8 cellular contexts compared by ENCODE assay signal in the genomic region with DNA sequence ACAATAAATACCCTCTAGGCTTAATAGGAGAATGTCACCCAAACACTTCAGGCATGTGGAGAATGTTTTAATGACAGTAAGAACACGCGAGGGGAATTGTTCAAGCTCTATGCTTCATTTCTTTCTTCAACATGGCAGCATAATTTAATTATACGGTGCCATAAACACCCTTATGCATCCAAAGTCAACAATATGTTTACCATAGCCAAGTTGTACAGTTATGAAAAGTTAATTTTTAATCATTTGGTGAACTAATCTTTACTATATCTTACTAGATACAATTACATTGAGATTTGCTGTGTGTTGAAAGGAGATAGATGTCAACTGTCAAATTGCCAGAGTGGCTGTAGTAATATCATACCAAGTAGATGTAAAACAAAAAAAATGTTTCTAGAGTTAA.
"Had no signal": no experiment of that assay in that cellular context is flagged by ENCODE, and none has a peak within 500 bp of the region (broad histone marks: within the 10 kb centered on the region; RNA-seq: fewer than 3 reads in every experiment).

No MANE protein-coding gene starts in this region.

- H3K9me3 ChIP-seq: HAP-1 had no signal

- ATAC-seq: HCT116, HepG2 had no signal

- H3K27ac ChIP-seq: HL-60 had no signal

- DNase-seq: GOT3, H7, HFFc6, KBM-7 had no signal

- FAIRE-seq: HepG2 had no signal

- H3K36me3 ChIP-seq: HAP-1 had no signal

- H3K4me1 ChIP-seq: HAP-1 had no signal

- H3K4me3 ChIP-seq: HAP-1 had no signal
